Comparison of ENCODE assay signal across 15 cellular contexts in genomic region chr15:63602595-63602994, GRCh38. TPM values are rescaled to one million over a fixed set of nuclear protein-coding genes. Genes with fewer than 3 reads are reported as not detected.
DNase-seq lines count a peak whose midpoint lies in the region; ATAC-seq and TF ChIP-seq lines count a peak whose summit lies in the region.
"Had no signal": no experiment of that assay in that cellular context is flagged by ENCODE, and none has a peak within 500 bp of the region (broad histone marks: within the 10 kb centered on the region; RNA-seq: fewer than 3 reads in every experiment).

No MANE protein-coding gene starts in this region.

- no peak for TF ChIP-seq CTCF in activated B cell treated with CpG ODN at 0.5 μM for 24 hours (IDR thresholded peaks at IDR 0.05)
- TF ChIP-seq CTCF in type B pancreatic cell (conservative IDR thresholded peaks at IDR 0.05) = no peak

- CTCF ChIA-PET in activated B cell treated with CpG ODN at 0.5 μM for 24 hours (lab: Charles Lee) = interaction anchor here (0.9 to 4.2 kb wide), 3 partner anchors 7 to 136 kb away, joined by 5 to 27 read pairs (median 8); no protein-coding TSS in a partner anchor

- no peaks in the 10 kb centered on the region for H3K9me3 Mint-ChIP-seq in activated naive CD8-positive, alpha-beta T cell (ENCODE audit: low read depth)
- H3K9me3 Mint-ChIP-seq in activated naive CD8-positive, alpha-beta T cell treated with anti-CD3 and anti-CD28 coated beads for 36 hours = no peaks in the 10 kb centered on the region
- H3K9me3 Mint-ChIP-seq in activated B cell treated with CpG ODN at 0.5 μM for 24 hours (no peaks in the 10 kb centered on the region), memory B cell (no peaks in the 10 kb centered on the region), type B pancreatic cell (no peaks in the 10 kb centered on the region)

- no peaks in the 10 kb centered on the region for H3K27me3 Mint-ChIP-seq in activated naive CD8-positive, alpha-beta T cell
- no peaks in the 10 kb centered on the region for H3K27me3 Mint-ChIP-seq in activated naive CD8-positive, alpha-beta T cell treated with anti-CD3 and anti-CD28 coated beads for 36 hours
- no peaks in the 10 kb centered on the region for H3K27me3 Mint-ChIP-seq in activated B cell treated with CpG ODN at 0.5 μM for 24 hours
- H3K27me3 Mint-ChIP-seq in memory B cell = no peaks in the 10 kb centered on the region
- H3K27me3 Mint-ChIP-seq in type B pancreatic cell = no peaks in the 10 kb centered on the region

- H3K27ac Mint-ChIP-seq in activated naive CD8-positive, alpha-beta T cell = peak overlapping the region; percentile 59
- H3K27ac Mint-ChIP-seq in activated naive CD8-positive, alpha-beta T cell treated with anti-CD3 and anti-CD28 coated beads for 36 hours = no peak overlapping the region
- H3K27ac Mint-ChIP-seq in activated B cell treated with CpG ODN at 0.5 μM for 24 hours = no peak overlapping the region
- no peak overlapping the region for H3K27ac Mint-ChIP-seq in memory B cell
- peak overlapping the region; percentile 54 for H3K27ac Mint-ChIP-seq in type B pancreatic cell

- POLR2A ChIA-PET in activated B cell treated with CpG ODN at 0.5 μM for 24 hours (lab: Charles Lee) = interaction anchor here (0.5 to 3.6 kb wide), 5 partner anchors 8 to 306 kb away, joined by 3 to 22 read pairs (median 3); partner anchors contain the start of gene USP3

- no peaks in the 10 kb centered on the region for H3K36me3 Mint-ChIP-seq in activated naive CD8-positive, alpha-beta T cell
- peaks cover 4% of the 10 kb centered on the region for H3K36me3 Mint-ChIP-seq in activated naive CD8-positive, alpha-beta T cell treated with anti-CD3 and anti-CD28 coated beads for 36 hours
- H3K36me3 Mint-ChIP-seq in activated B cell treated with CpG ODN at 0.5 μM for 24 hours (ENCODE audit: low read depth) (peaks cover 8% of the 10 kb centered on the region), memory B cell (no peaks in the 10 kb centered on the region), type B pancreatic cell (no peaks in the 10 kb centered on the region)

- DNase-seq in activated naive CD8-positive, alpha-beta T cell treated with anti-CD3 and anti-CD28 coated beads for 36 hours = no peak
- DNase-seq in activated B cell treated with CpG ODN at 0.5 μM for 24 hours (no peak), memory B cell (ENCODE audit: low spot score in 2 of 2) (no peak), type B pancreatic cell (ENCODE audit: extremely low spot score, unreplicated experiment) (no peak), UCSD-AML1 (lab: John Stamatoyannopoulos, UW; ENCODE audit: unreplicated experiment) (no peak), COLO668 (lab: John Stamatoyannopoulos, UW; ENCODE audit: unreplicated experiment) (no peak)
- DNase-seq: activated CD4-positive, alpha-beta T cell treated with anti-CD3 and anti-CD28 coated beads for 1 hour; activated naive CD4-positive, alpha-beta T cell treated with anti-CD3 and anti-CD28 coated beads, Interleukin-2, amount 50 U/mL, for 16 hours; DND-41; gastrocnemius medialis; GM23248; NCI-H187 treated with DMSO at 0.1 percent for 48 hours had no signal

- H3K4me3 Mint-ChIP-seq in activated naive CD8-positive, alpha-beta T cell = peak overlapping the region; percentile 64
- H3K4me3 Mint-ChIP-seq in activated naive CD8-positive, alpha-beta T cell treated with anti-CD3 and anti-CD28 coated beads for 36 hours = no peak overlapping the region
- H3K4me3 Mint-ChIP-seq in activated B cell treated with CpG ODN at 0.5 μM for 24 hours = peak overlapping the region; percentile 46
- H3K4me3 Mint-ChIP-seq in memory B cell = peak overlapping the region; percentile 52
- peak overlapping the region; percentile 82 for H3K4me3 Mint-ChIP-seq in type B pancreatic cell

- H3K4me1 Mint-ChIP-seq in activated naive CD8-positive, alpha-beta T cell (ENCODE audit: low read depth) = peaks cover 60% of the 10 kb centered on the region
- H3K4me1 Mint-ChIP-seq in activated naive CD8-positive, alpha-beta T cell treated with anti-CD3 and anti-CD28 coated beads for 36 hours = peaks cover 43% of the 10 kb centered on the region
- H3K4me1 Mint-ChIP-seq in activated B cell treated with CpG ODN at 0.5 μM for 24 hours (peaks cover 64% of the 10 kb centered on the region), memory B cell (peaks cover 37% of the 10 kb centered on the region), type B pancreatic cell (ENCODE audit: unreplicated experiment) (peaks cover 10% of the 10 kb centered on the region)

- ATAC-seq in activated B cell treated with CpG ODN at 0.5 μM for 24 hours (ENCODE audit: low read depth) (no peak), memory B cell (ENCODE audit: low read depth) (no peak), HG02798 (IDR thresholded peaks at IDR 0.05; ENCODE audit: poor library complexity, unreplicated experiment) (no peak)
- ATAC-seq: gastrocnemius medialis had no signal

- intact Hi-C loops in activated B cell treated with CpG ODN at 0.5 μM for 24 hours (cut with micrococcal nuclease) = loop anchor here (5.0 to 10.0 kb wide), 4 partner anchors 318 to 555 kb away; partner anchors contain the start of genes CIAO2A and SNX22

RNA-seq across cellular contexts. Expression of gene FBXL22, which starts 5.4 kb away (rescaled TPM):
- under 1 TPM; 0.52 to 0.76 TPM for total RNA-seq in activated naive CD8-positive, alpha-beta T cell treated with anti-CD3 and anti-CD28 coated beads for 36 hours
- total RNA-seq in activated B cell treated with CpG ODN at 0.5 μM for 24 hours = 0.64 and 1.2 TPM in 2 replicates
- 0.45 and 1.1 TPM in 2 replicates for total RNA-seq in type B pancreatic cell (ENCODE audit: low replicate concordance)
- total RNA-seq: M059J had no signal

Comparison
In these comparisons a context has a peak if more than half of its experiments do, and no peak if none do; other contexts are left out.
1. H3K27ac Mint-ChIP-seq: peak in activated naive CD8-positive, alpha-beta T cell (single experiment) and type B pancreatic cell (single experiment); none in activated naive CD8-positive, alpha-beta T cell treated with anti-CD3 and anti-CD28 coated beads for 36 hours (single experiment), activated B cell treated with CpG ODN at 0.5 μM for 24 hours (single experiment) and memory B cell (single experiment).